In genomic region chr2:64522843-64523428, GRCh38 we compare ENCODE assay signal across 8 cellular contexts. TPM values are rescaled to one million over a fixed set of nuclear protein-coding genes. Genes with fewer than 3 reads are reported as not detected.
A peak's percentile ranks its signal among the peaks of the same experiment; 100 is the strongest.
DNase-seq lines count a peak whose midpoint lies in the region; ATAC-seq and TF ChIP-seq lines count a peak whose summit lies in the region.

No MANE protein-coding gene starts in this region.

- POLR2A ChIA-PET in activated CD4-positive, alpha-beta memory T cell treated with anti-CD3 and anti-CD28 coated beads for 36 hours (lab: Charles Lee) = interaction anchor here (0.7 to 3.4 kb wide), 9 partner anchors 16 to 197 kb away, joined by 3 to 23 read pairs (median 6); partner anchors contain the start of gene SERTAD2

- intact Hi-C loops in activated CD4-positive, alpha-beta memory T cell treated with anti-CD3 and anti-CD28 coated beads for 36 hours (cut with micrococcal nuclease) = loop anchor here (1.0 to 5.0 kb wide), 7 partner anchors 32 to 681 kb away; partner anchors contain the start of genes SLC1A4 and UGP2

- DNase-seq in Ammon's horn (ENCODE audit: low spot score) (peak; percentile 86), HFF-Myc (ENCODE audit: extremely low read depth, low read depth) (peak; percentile 67), NCI-H774 (lab: John Stamatoyannopoulos, UW) (peak; percentile 50), mesothelial cell of epicardium (ENCODE audit: low spot score in 2 of 2, unreplicated experiment in 2 of 2) (peak in 1 of 2 experiments; percentile 50)
- peak; percentile 79 for DNase-seq in activated CD4-positive, alpha-beta memory T cell treated with anti-CD3 and anti-CD28 coated beads for 36 hours
- peak; percentile 53 for DNase-seq in stimulated activated CD8-positive, alpha-beta memory T cell treated with anti-CD3 and anti-CD28 coated beads, Interleukin-15, amount 100 ng/mL, for 1 hour (ENCODE audit: low read depth)

- H3K9me3 Mint-ChIP-seq in activated CD4-positive, alpha-beta memory T cell treated with anti-CD3 and anti-CD28 coated beads for 36 hours = no peaks in the 10 kb centered on the region
- H3K9me3 Mint-ChIP-seq in mesothelial cell of epicardium = no peaks in the 10 kb centered on the region

- peaks cover 23% of the 10 kb centered on the region for H3K4me1 Mint-ChIP-seq in activated CD4-positive, alpha-beta memory T cell treated with anti-CD3 and anti-CD28 coated beads for 36 hours (ENCODE audit: low read depth)
- peaks cover 23% of the 10 kb centered on the region for H3K4me1 Mint-ChIP-seq in mesothelial cell of epicardium

- peaks cover 5% of the 10 kb centered on the region for H3K36me3 Mint-ChIP-seq in activated CD4-positive, alpha-beta memory T cell treated with anti-CD3 and anti-CD28 coated beads for 36 hours
- H3K36me3 Mint-ChIP-seq in mesothelial cell of epicardium = no peaks in the 10 kb centered on the region

- H3K27ac Mint-ChIP-seq in activated CD4-positive, alpha-beta memory T cell treated with anti-CD3 and anti-CD28 coated beads for 36 hours = peak overlapping the region; percentile 96
- peak overlapping the region; percentile 99 for H3K27ac Mint-ChIP-seq in mesothelial cell of epicardium

- peak overlapping the region; percentile 99 for H3K4me3 Mint-ChIP-seq in activated CD4-positive, alpha-beta memory T cell treated with anti-CD3 and anti-CD28 coated beads for 36 hours
- peak overlapping the region; percentile 99 for H3K4me3 Mint-ChIP-seq in mesothelial cell of epicardium

- H3K4me3 ChIP-seq in HFF-Myc (replicated peaks; ENCODE audit: low read depth, low read length) = peak overlapping the region; percentile 93
- H3K4me3 ChIP-seq in ectodermal cell (ENCODE audit: insufficient read depth, low read depth, low read length) = peak overlapping the region; percentile 89

- no peak for ATAC-seq in HG02678 (IDR thresholded peaks at IDR 0.05; ENCODE audit: unreplicated experiment)

- CTCF ChIA-PET in activated CD4-positive, alpha-beta memory T cell treated with anti-CD3 and anti-CD28 coated beads for 36 hours (lab: Charles Lee) = interaction anchor here (0.6 to 4.8 kb wide), 41 partner anchors 9 to 486 kb away, joined by 3 to 161 read pairs (median 5); partner anchors contain the start of gene SERTAD2

- no peaks in the 10 kb centered on the region for H3K36me3 ChIP-seq in ectodermal cell (ENCODE audit: control insufficient read depth, insufficient read depth, low read length)

- H3K27me3 ChIP-seq in ectodermal cell (ENCODE audit: control insufficient read depth, insufficient read depth, low read length, poor library complexity, severe bottlenecking) = peaks cover 6% of the 10 kb centered on the region

- H3K9me3 ChIP-seq in ectodermal cell (ENCODE audit: control insufficient read depth, low read length) = no peaks in the 10 kb centered on the region

- peak; percentile 76 for TF ChIP-seq CTCF in HFF-Myc (IDR thresholded peaks at IDR 0.05; ENCODE audit: low read depth, low read length, missing control alignments)
- TF ChIP-seq CTCF in mesothelial cell of epicardium (IDR thresholded peaks at IDR 0.05; ENCODE audit: unreplicated experiment) = peak; percentile 76

- WGBS in ectodermal cell, 2 experiments = 6 to 8% methylated on average over 15 to 16 of the region's 16 CpGs

- H3K4me1 ChIP-seq in ectodermal cell (ENCODE audit: control insufficient read depth, insufficient read depth, low read length) = no peaks in the 10 kb centered on the region

- peaks cover 2% of the 10 kb centered on the region for H3K27me3 Mint-ChIP-seq in activated CD4-positive, alpha-beta memory T cell treated with anti-CD3 and anti-CD28 coated beads for 36 hours
- peaks cover 5% of the 10 kb centered on the region for H3K27me3 Mint-ChIP-seq in mesothelial cell of epicardium (ENCODE audit: low read depth)

- H3K27ac ChIP-seq in ectodermal cell (ENCODE audit: insufficient read depth, low read depth, low read length, poor library complexity, severe bottlenecking) = no peak overlapping the region

RNA-seq across cellular contexts. Expression of gene AFTPH, which starts 1.2 kb away (rescaled TPM):
- total RNA-seq in activated CD4-positive, alpha-beta memory T cell treated with anti-CD3 and anti-CD28 coated beads for 36 hours = 10 to 100 TPM; 34.8 to 36.4 TPM
- polyA plus RNA-seq in ectodermal cell (2013, experiment 1 of 4) = 19.5 TPM
- 19.3 TPM for polyA plus RNA-seq in ectodermal cell (2013, experiment 2 of 4)
- 17.8 TPM for polyA plus RNA-seq in ectodermal cell (2013, experiment 3 of 4)
- polyA plus RNA-seq in ectodermal cell (2013, experiment 4 of 4) = 19.0 TPM
- 21.7 to 22.9 TPM (median 22.2 TPM) in 3 replicates for total RNA-seq in mesothelial cell of epicardium
